In the genomic region with DNA sequence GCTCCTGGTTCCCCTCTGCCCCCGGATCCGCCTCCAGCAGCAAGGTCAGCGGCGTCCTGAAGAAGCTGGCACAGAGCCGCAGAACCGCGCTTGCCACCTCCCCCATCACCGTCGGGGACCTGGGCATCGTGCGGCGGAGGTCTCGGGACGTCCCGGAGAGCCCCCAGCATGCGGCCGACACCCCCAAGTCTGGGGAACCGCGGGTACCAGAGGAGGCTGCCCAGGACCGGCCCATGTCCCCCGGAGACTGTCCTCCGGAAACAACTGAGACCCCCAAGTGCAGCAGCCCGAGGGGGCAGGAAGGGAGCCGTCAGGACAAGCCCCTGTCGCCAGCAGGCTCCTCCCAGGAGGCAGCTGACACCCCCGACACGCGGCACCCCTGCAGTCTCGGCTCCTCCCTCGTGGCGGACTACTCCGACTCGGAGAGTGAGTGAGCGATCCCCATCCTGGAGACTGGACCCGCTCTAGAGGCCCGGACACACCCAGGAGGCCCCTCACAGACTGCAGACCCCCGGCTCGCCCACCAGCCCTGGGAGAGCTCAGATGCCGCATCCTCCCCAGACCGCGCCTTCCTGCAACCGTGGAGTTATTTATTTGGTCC, we compare ENCODE assay signal across 19 cellular contexts. TPM values are rescaled to one million over a fixed set of nuclear protein-coding genes. Genes with fewer than 3 reads are reported as not detected.
DNase-seq lines count a peak whose midpoint lies in the region; ATAC-seq and TF ChIP-seq lines count a peak whose summit lies in the region.
"Had no signal": no experiment of that assay in that cellular context is flagged by ENCODE, and none has a peak within 500 bp of the region (broad histone marks: within the 10 kb centered on the region; RNA-seq: fewer than 3 reads in every experiment).

No MANE protein-coding gene starts in this region.

- peaks cover 29% of the 10 kb centered on the region for H3K79me2 ChIP-seq in mammary epithelial cell (ENCODE audit: insufficient read depth, low read length)

- TF ChIP-seq CTCF in MCF 10A (IDR thresholded peaks at IDR 0.05; ENCODE audit: unreplicated experiment) = no peak
- no peak for TF ChIP-seq CTCF in mammary epithelial cell (conservative IDR thresholded peaks at IDR 0.05 in 1 of 2, IDR thresholded peaks at IDR 0.05 in 1 of 2; ENCODE audit: extremely low read depth in 1 of 2, insufficient read depth in 1 of 2, low read depth in 1 of 2, low read length in 2 of 2)
- TF ChIP-seq CTCF in stomach (IDR thresholded peaks at IDR 0.05) = no peak

- H3K27ac Mint-ChIP-seq in MCF 10A (ENCODE audit: low read depth, unreplicated experiment) = no peak overlapping the region
- H3K27ac Mint-ChIP-seq in T-cell = no peak overlapping the region

- H3K9me3 ChIP-seq in mammary epithelial cell (replicated peaks; ENCODE audit: insufficient read depth, low read length) (no peaks in the 10 kb centered on the region), stomach (no peaks in the 10 kb centered on the region)

- H3K9me3 Mint-ChIP-seq in MCF 10A (ENCODE audit: unreplicated experiment) = no peaks in the 10 kb centered on the region
- H3K9me3 Mint-ChIP-seq in T-cell = no peaks in the 10 kb centered on the region
- H3K9me3 Mint-ChIP-seq: CD8-positive, alpha-beta memory T cell; IgD-negative memory B cell had no signal

- in situ Hi-C loops in mammary epithelial cell (cut with MboI; ENCODE audit: low sequenced_read_pairs in 2 of 2) = no loop called here

- H2AFZ ChIP-seq in mammary epithelial cell (ENCODE audit: low read depth, low read length) = no peak overlapping the region

- peak overlapping the region; percentile 81 for H3K4me3 Mint-ChIP-seq in MCF 10A (ENCODE audit: unreplicated experiment)
- H3K4me3 Mint-ChIP-seq in T-cell = peak overlapping the region in 2 of 3 donors; percentile 24 to 93

- ATAC-seq in T-cell (replicated peaks in 1 of 4) (no peak), HG02763 (IDR thresholded peaks at IDR 0.05; ENCODE audit: unreplicated experiment) (no peak)
- ATAC-seq: PC-3 had no signal

- POLR2A ChIA-PET in MCF 10A (lab: Yijun Ruan, JAX) = interaction anchor here (0.7 to 4.8 kb wide), 5 partner anchors 11 to 238 kb away, joined by 3 to 51 read pairs (median 16); a partner anchor contains a TSS
- POLR2A ChIA-PET in T-cell (lab: Charles Lee) = interaction anchor here in 1 of 2 donors (0.6 kb wide), 1 partner anchor 256 kb away, joined by 3 read pairs; no protein-coding TSS in a partner anchor

- H3K4me1 ChIP-seq in mammary epithelial cell (ENCODE audit: insufficient read depth, low read length) = peaks cover 4% of the 10 kb centered on the region
- H3K4me1 ChIP-seq in stomach = peaks cover 11 to 32% (median 22%) of the 10 kb centered on the region in 4 donors

- dilution Hi-C loops in mammary epithelial cell (cut with HindIII; ENCODE audit: low sequenced_read_pairs) = loop anchor here (5.0 kb wide), 2 partner anchors 95 to 120 kb away; no protein-coding TSS in a partner anchor

- H3K27me3 Mint-ChIP-seq in MCF 10A (ENCODE audit: insufficient read depth, unreplicated experiment) (no peaks in the 10 kb centered on the region), T-cell (no peaks in the 10 kb centered on the region)
- H3K27me3 Mint-ChIP-seq: CD8-positive, alpha-beta memory T cell; IgD-negative memory B cell had no signal

- BruUV-seq in MCF 10A (replicated peaks; lab: Mats Ljungman, UMichigan) (no TSS peak), mammary epithelial cell (replicated peaks; lab: Mats Ljungman, UMichigan) (no TSS peak)

- intact Hi-C loops in MCF 10A (cut with micrococcal nuclease) = no loop called here
- intact Hi-C loops in mammary epithelial cell (cut with micrococcal nuclease) = no loop called here
- intact Hi-C loops in stomach (cut with DNase I; ENCODE audit: low total_unique reads) = no loop called here

- H3K36me3 Mint-ChIP-seq in MCF 10A (ENCODE audit: insufficient read depth, unreplicated experiment) (peaks cover 56% of the 10 kb centered on the region), T-cell (peaks cover 15% of the 10 kb centered on the region)

- H3K9ac ChIP-seq in mammary epithelial cell (ENCODE audit: insufficient read depth, low read length) = no peak overlapping the region

- H3K36me3 ChIP-seq in mammary epithelial cell (ENCODE audit: insufficient read depth, low read length) (peaks cover 9% of the 10 kb centered on the region), stomach (peaks cover 40 to 57% (median 56%) of the 10 kb centered on the region in 4 donors)

- H3K4me1 Mint-ChIP-seq in MCF 10A (ENCODE audit: insufficient read depth, unreplicated experiment) (peaks cover 17% of the 10 kb centered on the region), T-cell (peaks cover 16 to 22% (median 19%) of the 10 kb centered on the region in 3 donors)

- WGBS in mammary epithelial cell (ENCODE audit: low coverage, missing lambda C conversion rate) = 82% methylated on average over 19 of the region's 42 CpGs
- 85 to 91% (median 89%) methylated on average over 21 to 42 of the region's 42 CpGs for WGBS in stomach, 5 donors

- no peaks in the 10 kb centered on the region for H4K20me1 ChIP-seq in mammary epithelial cell (ENCODE audit: insufficient read depth, low read length)

- H3K27ac ChIP-seq in mammary epithelial cell (ENCODE audit: insufficient read depth, low read depth, low read length) = no peak overlapping the region
- no peak overlapping the region for H3K27ac ChIP-seq in stomach
- H3K27ac ChIP-seq: C4-2B had no signal

- H3K4me2 ChIP-seq in mammary epithelial cell (ENCODE audit: insufficient read depth, low read depth, low read length) = no peak overlapping the region

- DNase-seq in MCF 10A (ENCODE audit: unreplicated experiment) (no peak), mammary epithelial cell (no peak), T-cell (no peak), iPS-NIHi11 (ENCODE audit: low spot score) (peak; percentile 23), A172 (ENCODE audit: low spot score) (no peak), hepatic stellate cell (ENCODE audit: low spot score) (no peak), stomach (no peak)
- DNase-seq: CD8-positive, alpha-beta memory T cell; DMS79; Karpas-422; NCI-H1694; NCI-H2081; NCI-H446; NCI-H526; PC-3; SHP77 had no signal

- no peak for TF ChIP-seq EP300 in stomach (IDR thresholded peaks at IDR 0.05)

- no peaks in the 10 kb centered on the region for H3K27me3 ChIP-seq in mammary epithelial cell (ENCODE audit: insufficient read depth, low read length)
- H3K27me3 ChIP-seq in stomach = no peaks in the 10 kb centered on the region

- CTCF ChIA-PET in MCF 10A (lab: Yijun Ruan, JAX) = no interaction called here
- CTCF ChIA-PET in mammary epithelial cell (lab: Charles Lee; ENCODE audit: low non-redundant PET) = no interaction called here
- CTCF ChIA-PET in T-cell (lab: Charles Lee) = no interaction called here

- TF ChIP-seq POLR2A in stomach (IDR thresholded peaks at IDR 0.05) = no peak

- H3K4me3 ChIP-seq in mammary epithelial cell (replicated peaks in 1 of 3; ENCODE audit: insufficient read depth in 1 of 3, low read depth in 2 of 3, low read length in 3 of 3) = no peak overlapping the region
- H3K4me3 ChIP-seq in stomach = no peak overlapping the region

RNA-seq across cellular contexts. Expression of a gene that starts 1.6 kb away (rescaled TPM):
- total RNA-seq in MCF 10A (2022) (24.8 and 27.0 TPM in 2 replicates), mammary epithelial cell (10 to 100 TPM; 29.0 to 36.7 TPM), T-cell (100 to 1,000 TPM in 2 of 5 donors, 10 to 100 TPM in 3; 37.6 to 107 (median 94.3) TPM), stomach (100 to 1,000 TPM in 1 of 5 donors, 10 to 100 TPM in 4; 24.4 to 249 (median 48.7) TPM)
- polyA plus RNA-seq in mammary epithelial cell (32.6 TPM), stomach (10 to 100 TPM in 1 of 3 donors, 1 to 10 TPM in 2; 7.3 to 28.5 (median 9.6) TPM)
- polyA minus RNA-seq in mammary epithelial cell = 23.5 TPM
- total RNA-seq in A172 (2014; rRNA removed; shearing (Covaris generic)) = 19.2 and 26.9 TPM in 2 replicates

RNA-seq across cellular contexts. Expression of a gene that starts 11.5 kb away (rescaled TPM):
- total RNA-seq in MCF 10A (2022) = 89.0 and 101 TPM in 2 replicates
- 100 to 1,000 TPM in 1 of 2 donors, 10 to 100 TPM in 1; 37.3 to 109 TPM for total RNA-seq in mammary epithelial cell
- polyA plus RNA-seq in mammary epithelial cell = 190 TPM
- 178 TPM for polyA minus RNA-seq in mammary epithelial cell
- total RNA-seq in T-cell = 10 to 100 TPM; 69.7 to 82.1 (median 76.8) TPM
- total RNA-seq in A172 (2014; rRNA removed; shearing (Covaris generic)) = 222 and 261 TPM in 2 replicates
- total RNA-seq in stomach = 100 to 1,000 TPM in 4 of 5 donors, 10 to 100 TPM in 1; 14.7 to 271 (median 188) TPM
- 100 to 1,000 TPM; 171 to 221 (median 196) TPM for polyA plus RNA-seq in stomach

RNA-seq across cellular contexts. Expression of a gene that starts 32.5 kb away (rescaled TPM):
- total RNA-seq in MCF 10A (2022) (9.2 and 9.4 TPM in 2 replicates), mammary epithelial cell (1 to 10 TPM; 3.2 to 5.4 TPM), T-cell (1 to 10 TPM; 5.4 to 9.8 (median 9.0) TPM), stomach (10 to 100 TPM in 1 of 5 donors, 1 to 10 TPM in 4; 2.2 to 14.0 (median 4.3) TPM)
- polyA plus RNA-seq in mammary epithelial cell (1.3 TPM), stomach (1 to 10 TPM; 2.3 to 4.9 (median 3.0) TPM)
- polyA minus RNA-seq in mammary epithelial cell = 1.8 TPM
- 4.5 and 6.8 TPM in 2 replicates for total RNA-seq in A172 (2014; rRNA removed; shearing (Covaris generic))
